Comparison of ENCODE assay signal across 21 cellular contexts in the genomic region with DNA sequence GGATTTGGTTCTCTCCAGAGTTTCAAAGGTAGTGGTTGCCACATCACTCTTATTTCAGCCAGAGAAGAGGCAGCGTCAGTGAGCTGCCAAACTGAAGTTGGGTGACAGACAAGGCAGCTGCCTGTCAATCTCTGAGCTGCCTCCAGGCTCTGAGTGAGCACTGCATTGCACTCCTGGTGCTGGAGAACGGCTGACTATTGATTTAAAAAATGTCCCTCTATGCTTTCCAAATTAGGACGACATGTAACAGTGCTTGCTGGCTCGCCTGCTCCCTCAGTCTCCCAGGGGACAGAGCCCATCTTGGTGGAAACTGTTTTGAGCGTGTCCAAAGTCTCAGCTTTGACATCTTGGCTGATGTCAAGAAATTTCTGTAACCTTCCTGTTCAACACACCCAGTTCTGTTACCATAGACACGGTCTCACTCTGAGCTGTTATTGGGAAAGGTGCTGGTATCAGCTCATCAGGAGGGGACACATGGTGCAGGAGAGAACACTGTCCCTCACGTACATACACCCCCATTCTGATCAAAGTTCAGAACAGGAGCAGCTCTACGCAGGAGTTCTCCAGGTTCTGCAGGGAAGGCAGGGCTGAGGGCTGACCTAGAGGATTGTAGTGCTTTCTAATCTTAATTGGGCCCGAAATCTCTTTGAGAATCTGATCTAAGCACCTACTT. TPM values are rescaled to one million over a fixed set of nuclear protein-coding genes. Genes with fewer than 3 reads are reported as not detected.
A peak's percentile ranks its signal among the peaks of the same experiment; 100 is the strongest.
DNase-seq lines count a peak whose midpoint lies in the region; ATAC-seq and TF ChIP-seq lines count a peak whose summit lies in the region.
"Had no signal": no experiment of that assay in that cellular context is flagged by ENCODE, and none has a peak within 500 bp of the region (broad histone marks: within the 10 kb centered on the region; RNA-seq: fewer than 3 reads in every experiment).

No MANE protein-coding gene starts in this region.

- in situ Hi-C loops in transverse colon (cut with MboI; ENCODE audit: low pct_ligation_motif_present in 1 of 4, low pct_unique_long_range_greater_than_20kb in 1 of 4, low sequenced_read_pairs in 3 of 4) = no loop called here
- in situ Hi-C loops in brain microvascular endothelial cell (cut with HindIII; ENCODE audit: low pct_ligation_motif_present, low sequenced_read_pairs) = no loop called here

- H3K27ac Mint-ChIP-seq in activated CD8-positive, alpha-beta memory T cell treated with anti-CD3 and anti-CD28 coated beads, Interleukin-2, amount 10 ng/mL, durations not matched to agents 7 days and 5 days = peak overlapping the region; percentile 50
- H3K27ac Mint-ChIP-seq in type B pancreatic cell (peak overlapping the region; percentile 39), nephron progenitor cell (no peak overlapping the region)
- H3K27ac Mint-ChIP-seq: activated naive CD8-positive, alpha-beta T cell treated with anti-CD3 and anti-CD28 coated beads, Interleukin-2, amount 10 ng/mL, durations not matched to agents 7 days and 5 days had no signal

- peaks cover 0 to 35% (median 9%) of the 10 kb centered on the region in 3 donors for H3K4me1 ChIP-seq in gastroesophageal sphincter
- peaks cover 0 to 11% (median 1%) of the 10 kb centered on the region in 4 donors for H3K4me1 ChIP-seq in transverse colon

- no peaks in the 10 kb centered on the region for H3K9me3 Mint-ChIP-seq in activated CD8-positive, alpha-beta memory T cell treated with anti-CD3 and anti-CD28 coated beads, Interleukin-2, amount 10 ng/mL, durations not matched to agents 7 days and 5 days (ENCODE audit: low read depth)
- no peaks in the 10 kb centered on the region for H3K9me3 Mint-ChIP-seq in type B pancreatic cell
- no peaks in the 10 kb centered on the region for H3K9me3 Mint-ChIP-seq in nephron progenitor cell
- H3K9me3 Mint-ChIP-seq: activated naive CD8-positive, alpha-beta T cell treated with anti-CD3 and anti-CD28 coated beads, Interleukin-2, amount 10 ng/mL, durations not matched to agents 7 days and 5 days had no signal

- 52 to 59% methylated on average over 4 to 8 of the region's 9 CpGs for WGBS in gastroesophageal sphincter (ENCODE audit: low coverage in 1 of 2), 2 donors
- WGBS in transverse colon (ENCODE audit: low coverage in 1 of 2), 2 donors = 70 to 100% methylated on average over 1 to 9 of the region's 9 CpGs

- intact Hi-C loops in transverse colon (cut with DNase I; ENCODE audit: low total_unique reads) = no loop called here

- ATAC-seq in activated CD8-positive, alpha-beta memory T cell treated with anti-CD3 and anti-CD28 coated beads, Interleukin-2, amount 10 ng/mL, durations not matched to agents 7 days and 5 days = no peak
- ATAC-seq in gastroesophageal sphincter = peak; percentile 10

- H3K27ac ChIP-seq in gastroesophageal sphincter (peak overlapping the region in 2 of 4 donors; percentile 3 to 22), transverse colon (peak overlapping the region in 1 of 4 donors; percentile 35), brain microvascular endothelial cell (no peak overlapping the region)

- CTCF ChIA-PET in activated CD8-positive, alpha-beta memory T cell treated with anti-CD3 and anti-CD28 coated beads, Interleukin-2, amount 10 ng/mL, durations not matched to agents 7 days and 5 days (lab: Charles Lee) = interaction anchor here (1.1 to 13.8 kb wide), 4 partner anchors 10 to 52 kb away, joined by 3 to 103 read pairs (median 6); partner anchors contain the start of gene PCDH12

- TF ChIP-seq POLR2A in gastroesophageal sphincter (IDR thresholded peaks at IDR 0.05) (no peak), transverse colon (IDR thresholded peaks at IDR 0.05) (no peak)

- TF ChIP-seq EP300 in gastroesophageal sphincter (IDR thresholded peaks at IDR 0.05) = no peak
- TF ChIP-seq EP300 in transverse colon (IDR thresholded peaks at IDR 0.05; ENCODE audit: low read depth) = no peak

- H3K36me3 Mint-ChIP-seq in activated CD8-positive, alpha-beta memory T cell treated with anti-CD3 and anti-CD28 coated beads, Interleukin-2, amount 10 ng/mL, durations not matched to agents 7 days and 5 days = peaks cover 2% of the 10 kb centered on the region
- H3K36me3 Mint-ChIP-seq in type B pancreatic cell (peaks cover 4% of the 10 kb centered on the region), nephron progenitor cell (ENCODE audit: low read depth) (peaks cover 17% of the 10 kb centered on the region)

- no peaks in the 10 kb centered on the region for H3K27me3 Mint-ChIP-seq in activated CD8-positive, alpha-beta memory T cell treated with anti-CD3 and anti-CD28 coated beads, Interleukin-2, amount 10 ng/mL, durations not matched to agents 7 days and 5 days
- H3K27me3 Mint-ChIP-seq in type B pancreatic cell = no peaks in the 10 kb centered on the region
- H3K27me3 Mint-ChIP-seq in nephron progenitor cell (ENCODE audit: low read depth, poor library complexity) = peaks cover 12% of the 10 kb centered on the region

- H3K9me3 ChIP-seq in gastroesophageal sphincter (no peaks in the 10 kb centered on the region), transverse colon (no peaks in the 10 kb centered on the region)

- H3K27me3 ChIP-seq in gastroesophageal sphincter (no peaks in the 10 kb centered on the region), transverse colon (no peaks in the 10 kb centered on the region), brain microvascular endothelial cell (replicated peaks) (no peaks in the 10 kb centered on the region)

- H3K4me1 Mint-ChIP-seq in activated CD8-positive, alpha-beta memory T cell treated with anti-CD3 and anti-CD28 coated beads, Interleukin-2, amount 10 ng/mL, durations not matched to agents 7 days and 5 days = peaks cover 13% of the 10 kb centered on the region
- peaks cover 7% of the 10 kb centered on the region for H3K4me1 Mint-ChIP-seq in type B pancreatic cell (ENCODE audit: unreplicated experiment)
- peaks cover 19% of the 10 kb centered on the region for H3K4me1 Mint-ChIP-seq in nephron progenitor cell

- DNase-seq in activated CD8-positive, alpha-beta memory T cell treated with anti-CD3 and anti-CD28 coated beads, Interleukin-2, amount 10 ng/mL, durations not matched to agents 7 days and 5 days = no peak
- DNase-seq in activated CD8-positive, alpha-beta memory T cell treated with anti-CD3 and anti-CD28 coated beads for 24 hours = no peak
- DNase-seq in myocyte (ENCODE audit: low read depth) = peak; percentile 47
- DNase-seq in type B pancreatic cell (ENCODE audit: extremely low spot score, unreplicated experiment) = no peak
- DNase-seq in nephron progenitor cell = no peak
- no peak for DNase-seq in transverse colon
- DNase-seq in brain microvascular endothelial cell = no peak
- DNase-seq: activated CD4-positive, alpha-beta T cell treated with anti-CD3 and anti-CD28 coated beads, Interleukin-2, amount 50 U/mL, for 4 hours; activated naive CD8-positive, alpha-beta T cell treated with anti-CD3 and anti-CD28 coated beads, Interleukin-2, amount 10 ng/mL, durations not matched to agents 7 days and 5 days; activated T-cell treated with anti-CD3 and anti-CD28 coated beads, Interleukin-2, amount 50 U/mL, for 48 hours; central memory CD4-positive, alpha-beta T cell; foreskin melanocyte; midbrain; NCI-H1436 treated with DMSO at 0.1 percent for 48 hours; RPMI8226; SW 1271 had no signal

- no peak for TF ChIP-seq CTCF in gastroesophageal sphincter (IDR thresholded peaks at IDR 0.05)
- no peak for TF ChIP-seq CTCF in type B pancreatic cell (conservative IDR thresholded peaks at IDR 0.05)
- no peak for TF ChIP-seq CTCF in nephron progenitor cell (IDR thresholded peaks at IDR 0.05)
- TF ChIP-seq CTCF in transverse colon (IDR thresholded peaks at IDR 0.05) = no peak
- TF ChIP-seq CTCF in brain microvascular endothelial cell (IDR thresholded peaks at IDR 0.05; ENCODE audit: low read depth, low read length, missing control alignments) = no peak

- H3K4me3 ChIP-seq in gastroesophageal sphincter (no peak overlapping the region), transverse colon (no peak overlapping the region), brain microvascular endothelial cell (ENCODE audit: low read depth, low read length) (no peak overlapping the region)
- H3K4me3 ChIP-seq: skin epidermis had no signal

- no peak overlapping the region for H3K4me3 Mint-ChIP-seq in activated CD8-positive, alpha-beta memory T cell treated with anti-CD3 and anti-CD28 coated beads, Interleukin-2, amount 10 ng/mL, durations not matched to agents 7 days and 5 days
- no peak overlapping the region for H3K4me3 Mint-ChIP-seq in type B pancreatic cell
- no peak overlapping the region for H3K4me3 Mint-ChIP-seq in nephron progenitor cell
- H3K4me3 Mint-ChIP-seq: activated naive CD8-positive, alpha-beta T cell treated with anti-CD3 and anti-CD28 coated beads, Interleukin-2, amount 10 ng/mL, durations not matched to agents 7 days and 5 days had no signal

- H3K36me3 ChIP-seq in gastroesophageal sphincter (peaks cover 0 to 28% of the 10 kb centered on the region in 2 donors), transverse colon (peaks cover 0 to 11% (median 5%) of the 10 kb centered on the region in 4 donors), brain microvascular endothelial cell (replicated peaks) (peaks cover 12% of the 10 kb centered on the region)

RNA-seq across cellular contexts. Expression of gene PCDH12, which starts 15.7 kb away (rescaled TPM):
- under 1 TPM; 0.12 to 0.19 TPM for total RNA-seq in activated CD8-positive, alpha-beta memory T cell treated with anti-CD3 and anti-CD28 coated beads, Interleukin-2, amount 10 ng/mL, durations not matched to agents 7 days and 5 days
- total RNA-seq in gastroesophageal sphincter (1 to 10 TPM; 4.2 to 6.8 (median 6.0) TPM), myocyte (not detected in 2 replicates), type B pancreatic cell (ENCODE audit: low replicate concordance) (not detected in 2 replicates), transverse colon (under 1 TPM in 3 of 4 donors, not detected in 1; 0.37 to 0.95 (median 0.68) TPM)
- polyA plus RNA-seq in myocyte (2012) = 0.14 TPM
- total RNA-seq: A172, Daoy, osteoblast had no signal

RNA-seq across cellular contexts. Expression of gene DELE1, which starts 18.6 kb away (rescaled TPM):
- total RNA-seq in activated CD8-positive, alpha-beta memory T cell treated with anti-CD3 and anti-CD28 coated beads, Interleukin-2, amount 10 ng/mL, durations not matched to agents 7 days and 5 days = 10 to 100 TPM; 65.4 to 68.7 TPM
- total RNA-seq in gastroesophageal sphincter (10 to 100 TPM; 38.8 to 92.3 (median 62.5) TPM), myocyte (65.0 and 71.5 TPM in 2 replicates), type B pancreatic cell (ENCODE audit: low replicate concordance) (45.7 and 67.9 TPM in 2 replicates), transverse colon (100 to 1,000 TPM in 3 of 4 donors, 10 to 100 TPM in 1; 92.6 to 270 (median 126) TPM)
- polyA plus RNA-seq in myocyte (2012) = 52.6 TPM

RNA-seq across cellular contexts. Expression of gene RNF14, which starts 26.6 kb away (rescaled TPM):
- total RNA-seq in activated CD8-positive, alpha-beta memory T cell treated with anti-CD3 and anti-CD28 coated beads, Interleukin-2, amount 10 ng/mL, durations not matched to agents 7 days and 5 days = 10 to 100 TPM; 23.8 to 28.2 TPM
- total RNA-seq in gastroesophageal sphincter = 100 to 1,000 TPM in 2 of 4 donors, 10 to 100 TPM in 2; 72.6 to 115 (median 96.9) TPM
- 100 and 127 TPM in 2 replicates for total RNA-seq in myocyte
- polyA plus RNA-seq in myocyte (2012) = 83.3 TPM
- 39.8 and 59.2 TPM in 2 replicates for total RNA-seq in type B pancreatic cell (ENCODE audit: low replicate concordance)
- 10 to 100 TPM; 15.3 to 66.7 (median 57.1) TPM for total RNA-seq in transverse colon
